13 cellular contexts compared by ENCODE assay signal in the genomic region with DNA sequence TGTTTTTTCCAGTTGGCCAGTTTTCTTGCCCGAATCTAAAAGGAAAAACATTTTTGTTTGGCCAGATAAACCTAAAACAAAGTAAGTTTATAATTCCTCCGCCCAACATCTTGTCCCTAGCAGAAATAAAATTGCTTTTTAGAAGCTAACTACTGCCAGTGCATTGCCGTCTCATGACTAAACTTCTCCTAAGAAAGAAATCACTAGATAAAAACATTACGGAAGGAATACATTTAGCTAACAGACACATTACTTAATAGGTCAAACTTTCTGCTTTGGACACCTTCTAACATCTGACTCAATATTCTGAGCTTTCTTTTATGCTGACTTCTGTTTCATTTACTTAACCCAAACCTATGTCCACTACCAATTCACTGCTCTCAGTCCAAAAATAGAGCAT. TPM values are rescaled to one million over a fixed set of nuclear protein-coding genes. Genes with fewer than 3 reads are reported as not detected.
DNase-seq lines count a peak whose midpoint lies in the region; ATAC-seq and TF ChIP-seq lines count a peak whose summit lies in the region.
"Had no signal": no experiment of that assay in that cellular context is flagged by ENCODE, and none has a peak within 500 bp of the region (broad histone marks: within the 10 kb centered on the region; RNA-seq: fewer than 3 reads in every experiment).

No MANE protein-coding gene starts in this region.

- intact Hi-C loops in prostate gland (cut with DNase I) = no loop called here

- H3K4me1 ChIP-seq in SK-N-SH (ENCODE audit: control insufficient read depth in 1 of 2, insufficient read depth in 2 of 2, low read depth in 1 of 2, low read length in 1 of 2) = no peaks in the 10 kb centered on the region
- H3K4me1 ChIP-seq in gastroesophageal sphincter = peaks cover 2 to 34% (median 17%) of the 10 kb centered on the region in 3 donors
- no peaks in the 10 kb centered on the region for H3K4me1 ChIP-seq in prostate gland (replicated peaks)

- peak; percentile 77 for ATAC-seq in gastroesophageal sphincter
- no peak for ATAC-seq in GM18520 (IDR thresholded peaks at IDR 0.05; ENCODE audit: unreplicated experiment)
- ATAC-seq: activated T-helper 17 cell treated with anti-CD3 and anti-CD28 coated beads, Interleukin-2, amount 50 U/mL, for 72 hours; stimulated activated effector memory CD8-positive, alpha-beta T cell treated with anti-CD3 and anti-CD28 coated beads, Interleukin-12 subunit alpha, Interleukin-12 subunit beta, amount 100 ng/mL, for 72 hours had no signal

- no peak overlapping the region; the same call in 1 of the 2 replicates for H3K9ac ChIP-seq in SK-N-SH

- H3K4me3 ChIP-seq in AG10803 (ENCODE audit: low read length) (peak overlapping the region; percentile 41; the same call in 1 of the 2 replicates), SK-N-SH (ENCODE audit: low read depth in 2 of 2, low read length in 1 of 2) (no peak overlapping the region), gastroesophageal sphincter (no peak overlapping the region), prostate gland (no peak overlapping the region)

- no peaks in the 10 kb centered on the region for H3K36me3 ChIP-seq in SK-N-SH (replicated peaks in 1 of 2; ENCODE audit: control insufficient read depth in 1 of 2, insufficient read depth in 2 of 2, low read length in 1 of 2)
- peaks cover 0 to 9% of the 10 kb centered on the region in 2 donors for H3K36me3 ChIP-seq in gastroesophageal sphincter
- no peaks in the 10 kb centered on the region for H3K36me3 ChIP-seq in prostate gland

- CTCF ChIA-PET in SK-N-SH (lab: Yijun Ruan, JAX) = interaction anchor here (0.5 kb wide), 1 partner anchor 23 kb away, joined by 3 read pairs; no protein-coding TSS in a partner anchor

- H4K20me1 ChIP-seq in SK-N-SH (ENCODE audit: insufficient read depth) = peaks cover 4% of the 10 kb centered on the region

- H3K9me2 ChIP-seq in SK-N-SH = no peaks in the 10 kb centered on the region

- 63% methylated on average over 4 of the region's 4 CpGs for WGBS in SK-N-SH (ENCODE audit: low lambda C conversion rate)
- 11 to 25% methylated on average over 4 of the region's 4 CpGs for WGBS in gastroesophageal sphincter (ENCODE audit: low coverage in 1 of 2), 2 donors
- 50% methylated on average over 4 of the region's 4 CpGs for WGBS in prostate gland

- H3K4me2 ChIP-seq in SK-N-SH = peak overlapping the region; percentile 56

- no peak for TF ChIP-seq POLR2A in gastroesophageal sphincter (IDR thresholded peaks at IDR 0.05)
- TF ChIP-seq POLR2A in prostate gland (IDR thresholded peaks at IDR 0.05) = no peak

- POLR2A ChIA-PET in SK-N-SH (lab: Yijun Ruan, JAX) = no interaction called here

- peak; percentile 82 for DNase-seq in AG10803 (ENCODE audit: low read depth)
- no peak for DNase-seq in SK-N-SH
- DNase-seq in renal cortical epithelial cell (ENCODE audit: low read depth) = peak; percentile 29
- no peak for DNase-seq in prostate gland (ENCODE audit: low spot score)
- DNase-seq in NCI-H1436 treated with DMSO at 0.1 percent for 48 hours (lab: John Stamatoyannopoulos, UW) = no peak
- DNase-seq in HUDEP-2 (lab: John Stamatoyannopoulos, UW; ENCODE audit: unreplicated experiment in 76 of 76) = no peak
- DNase-seq: CD4-positive, alpha-beta memory T cell; KG1; RPMI8226 had no signal

- H3K79me2 ChIP-seq in SK-N-SH (ENCODE audit: insufficient read depth) = peaks cover 16% of the 10 kb centered on the region

- peaks cover 10% of the 10 kb centered on the region for H3F3A ChIP-seq in SK-N-SH (replicated peaks; ENCODE audit: insufficient read depth)

- H3K9me3 ChIP-seq in SK-N-SH = no peaks in the 10 kb centered on the region
- no peaks in the 10 kb centered on the region for H3K9me3 ChIP-seq in gastroesophageal sphincter
- H3K9me3 ChIP-seq in prostate gland = no peaks in the 10 kb centered on the region

- TF ChIP-seq RAD21 in SK-N-SH (IDR thresholded peaks at IDR 0.05; ENCODE audit: low read length) = no peak

- no peaks in the 10 kb centered on the region for H3K27me3 ChIP-seq in SK-N-SH (ENCODE audit: insufficient read depth)
- H3K27me3 ChIP-seq in gastroesophageal sphincter = no peaks in the 10 kb centered on the region
- no peaks in the 10 kb centered on the region for H3K27me3 ChIP-seq in prostate gland (replicated peaks; ENCODE audit: insufficient read depth)

- H2AFZ ChIP-seq in SK-N-SH (ENCODE audit: low read depth) = no peak overlapping the region

- H3K27ac ChIP-seq in SK-N-SH (ENCODE audit: low read depth in 2 of 2, low read length in 1 of 2) = peak overlapping the region in 1 of 2 experiments; percentile 27; a peak in 2 of 4 replicates
- H3K27ac ChIP-seq in gastroesophageal sphincter = peak overlapping the region; percentile 41 to 74 (median 68)
- H3K27ac ChIP-seq in prostate gland = no peak overlapping the region

- TF ChIP-seq CTCF in AG10803 (conservative IDR thresholded peaks at IDR 0.05; ENCODE audit: low read length) (no peak), SK-N-SH (IDR thresholded peaks at IDR 0.05) (no peak), gastroesophageal sphincter (IDR thresholded peaks at IDR 0.05) (no peak), prostate gland (IDR thresholded peaks at IDR 0.05) (no peak)

- TF ChIP-seq EP300 in SK-N-SH (IDR thresholded peaks at IDR 0.05; ENCODE audit: borderline replicate concordance in 1 of 2, low read depth in 1 of 2, low read length in 1 of 2) (no peak), gastroesophageal sphincter (IDR thresholded peaks at IDR 0.05) (no peak)

TF ChIP-seq in SK-N-SH, 30 proteins besides CTCF, POLR2A, EP300 and RAD21:
- TF ChIP-seq GABPA (IDR thresholded peaks at IDR 0.05; ENCODE audit: low read depth) (no peak), NFIC (IDR thresholded peaks at IDR 0.05; ENCODE audit: borderline replicate concordance) (no peak), JUND (IDR thresholded peaks at IDR 0.05) (no peak), ELF1 (IDR thresholded peaks at IDR 0.05) (no peak), POLR2AphosphoS5 (IDR thresholded peaks at IDR 0.05; ENCODE audit: low read depth, low read length) (no peak), SMC3 (IDR thresholded peaks at IDR 0.05; ENCODE audit: low read depth, low read length) (no peak)
TF ChIP-seq in SK-N-SH: peak in this region for 0.

RNA-seq across cellular contexts. Expression of a gene that starts 36.2 kb away (rescaled TPM):
- polyA plus RNA-seq in SK-N-SH (2012; rRNA removed) = 2.2 and 2.7 TPM in 2 replicates
- polyA plus RNA-seq in SK-N-SH (2012; cell fraction: cytosol; rRNA removed) = 2.5 and 2.6 TPM in 2 replicates
- polyA plus RNA-seq in SK-N-SH (2012; cell fraction: nucleus; rRNA removed) = 5.3 and 7.7 TPM in 2 replicates
- total RNA-seq in gastroesophageal sphincter (10 to 100 TPM; 16.8 to 25.9 (median 21.5) TPM), renal cortical epithelial cell (14.1 and 24.2 TPM in 2 replicates), prostate gland (10 to 100 TPM; 22.4 to 43.6 TPM)

Comparison
In these comparisons a context has a peak if more than half of its experiments do, and no peak if none do; other contexts are left out.
1. DNase-seq: peak in AG10803 (single experiment) and renal cortical epithelial cell (single experiment); none in SK-N-SH (single experiment), prostate gland (single experiment), NCI-H1436 treated with DMSO at 0.1 percent for 48 hours (single experiment) and HUDEP-2 (0 of 76).
2. H3K27ac ChIP-seq: peak in gastroesophageal sphincter (4 of 4); none in prostate gland (0 of 2).